ENCODE assay signal across 2 cellular contexts in genomic region chrX:40931921-40932320, GRCh38.
TF ChIP-seq lines count a peak whose summit lies in the region.

No MANE protein-coding gene starts in this region.

TF ChIP-seq in HCT116, 20 proteins besides CTCF, POLR2A, EP300 and RAD21:
- TF ChIP-seq ELF1 (IDR thresholded peaks at IDR 0.05; ENCODE audit: borderline replicate concordance, low read depth) (no peak), CBX3 (IDR thresholded peaks at IDR 0.05; ENCODE audit: low read depth) (no peak), REST (IDR thresholded peaks at IDR 0.05; ENCODE audit: low read depth) (no peak), ATF3 (IDR thresholded peaks at IDR 0.05) (no peak), ZBTB33 (IDR thresholded peaks at IDR 0.05; ENCODE audit: extremely low read depth, insufficient replicate concordance, low read length) (no peak), SRF (IDR thresholded peaks at IDR 0.05; ENCODE audit: low read depth) (no peak), SP1 (IDR thresholded peaks at IDR 0.05; ENCODE audit: low read depth) (no peak), TCF7L2 (IDR thresholded peaks at IDR 0.05; ENCODE audit: borderline replicate concordance, extremely low read depth, insufficient read depth, insufficient read length) (no peak), EZH2phosphoT487 (IDR thresholded peaks at IDR 0.05; ENCODE audit: borderline replicate concordance) (no peak), CEBPB (IDR thresholded peaks at IDR 0.05; ENCODE audit: low read depth) (no peak)

TF ChIP-seq in GM12878, 131 proteins besides CTCF, POLR2A, EP300 and RAD21:
- TF ChIP-seq BHLHE40 (IDR thresholded peaks at IDR 0.05; ENCODE audit: borderline replicate concordance in 1 of 2, low read depth in 2 of 2, low read length in 1 of 2) (no peak), RFX5 (IDR thresholded peaks at IDR 0.05; ENCODE audit: low read depth, low read length) (peak; percentile 69), MEF2B (IDR thresholded peaks at IDR 0.05; ENCODE audit: partially characterized antibody, poor library complexity, severe bottlenecking) (no peak), BACH1 (IDR thresholded peaks at IDR 0.05; ENCODE audit: borderline replicate concordance) (no peak), EGR1 (IDR thresholded peaks at IDR 0.05; ENCODE audit: borderline replicate concordance in 1 of 2, low read depth in 2 of 2, low read length in 2 of 2) (no peak), PRDM15 (CRISPR knock-in tag; IDR thresholded peaks at IDR 0.05) (no peak), SP1 (IDR thresholded peaks at IDR 0.05; ENCODE audit: low read depth, low read length) (no peak), ZBTB40 (IDR thresholded peaks at IDR 0.05; ENCODE audit: borderline replicate concordance) (no peak), SPI1 (IDR thresholded peaks at IDR 0.05; ENCODE audit: borderline replicate concordance, insufficient read depth, low read depth, low read length) (no peak), ZNF24 (IDR thresholded peaks at IDR 0.05) (no peak), CREB1 (IDR thresholded peaks at IDR 0.05; ENCODE audit: low read depth) (peak; percentile 41; the same call in 1 of the 2 replicates), CHD4 (IDR thresholded peaks at IDR 0.05) (no peak), ZBED1 (IDR thresholded peaks at IDR 0.05; ENCODE audit: borderline replicate concordance) (no peak), SIX5 (IDR thresholded peaks at IDR 0.05; ENCODE audit: low read depth, low read length, severe bottlenecking) (no peak)
